30 cellular contexts compared by ENCODE assay signal in genomic region chr10:51821045-51821444, GRCh38.
"Had no signal": no experiment of that assay in that cellular context is flagged by ENCODE, and none has a peak within 500 bp of the region (broad histone marks: within the 10 kb centered on the region; RNA-seq: fewer than 3 reads in every experiment).

No MANE protein-coding gene starts in this region.

- H3K4me1 ChIP-seq: ascending aorta, esophagus squamous epithelium had no signal

- DNase-seq: activated B cell treated with CpG ODN at 0.5 μM for 24 hours; activated CD4-positive, alpha-beta memory T cell treated with anti-CD3 and anti-CD28 coated beads for 36 hours; activated CD4-positive, alpha-beta T cell treated with anti-CD3 and anti-CD28 coated beads for 48 hours; activated CD8-positive, alpha-beta memory T cell treated with anti-CD3 and anti-CD28 coated beads, Interleukin-2, amount 10 ng/mL, durations not matched to agents 7 days and 5 days; activated CD8-positive, alpha-beta memory T cell treated with anti-CD3 and anti-CD28 coated beads, Interleukin-2, amount 50 U/mL, for 4 hours; activated CD8-positive, alpha-beta T cell treated with anti-CD3 and anti-CD28 coated beads, Interleukin-2, amount 10 ng/mL, durations not matched to agents 7 days and 5 days; activated effector memory CD4-positive, alpha-beta T cell treated with anti-CD3 and anti-CD28 coated beads, Interleukin-2, amount 50 U/mL, for 16 hours; activated naive CD4-positive, alpha-beta T cell treated with anti-CD3 and anti-CD28 coated beads for 36 hours; activated naive CD8-positive, alpha-beta T cell treated with anti-CD3 and anti-CD28 coated beads for 36 hours; activated naive CD8-positive, alpha-beta T cell treated with anti-CD3 and anti-CD28 coated beads, Interleukin-2, amount 50 U/mL, for 24 hours; activated T-cell treated with anti-CD3 and anti-CD28 coated beads, Interleukin-2, amount 50 U/mL, for 1 hour; activated T-cell treated with anti-CD3 and anti-CD28 coated beads, Interleukin-2, amount 50 U/mL, for 48 hours; brain microvascular endothelial cell; cortex of kidney; dermis blood vessel endothelial cell; effector CD4-positive, alpha-beta T cell; effector memory CD8-positive, alpha-beta T cell; esophagus squamous epithelium; foreskin melanocyte; head of caudate nucleus; T-helper 1 cell; T-helper 17 cell; T1000; WERI-Rb-1 had no signal

- H3K36me3 ChIP-seq: ascending aorta, brain microvascular endothelial cell, esophagus squamous epithelium, gastroesophageal sphincter, WERI-Rb-1 had no signal

- H3K27ac ChIP-seq: ascending aorta, brain microvascular endothelial cell, epithelial cell of prostate, esophagus squamous epithelium, gastroesophageal sphincter, WERI-Rb-1 had no signal

- H3K27me3 ChIP-seq: ascending aorta, brain microvascular endothelial cell, esophagus squamous epithelium, gastroesophageal sphincter had no signal

- ATAC-seq: activated CD4-positive, CD25-positive, alpha-beta regulatory T cell treated with anti-CD3 and anti-CD28 coated beads, Interleukin-2, amount 50 U/mL, for 24 hours; activated CD8-positive, alpha-beta memory T cell treated with anti-CD3 and anti-CD28 coated beads, Interleukin-2, amount 10 ng/mL, durations not matched to agents 7 days and 5 days; activated CD8-positive, alpha-beta T cell treated with anti-CD3 and anti-CD28 coated beads, Interleukin-2, amount 10 ng/mL, durations not matched to agents 7 days and 5 days; activated naive CD8-positive, alpha-beta T cell treated with anti-CD3 and anti-CD28 coated beads, Interleukin-2, amount 50 U/mL, for 24 hours; effector memory CD8-positive, alpha-beta T cell; gastroesophageal sphincter; T-helper 17 cell had no signal

- FAIRE-seq: bronchial epithelial cell, colon had no signal

- H3K9me3 ChIP-seq: ascending aorta, esophagus squamous epithelium, gastroesophageal sphincter had no signal

- H3K4me3 ChIP-seq: ascending aorta, esophagus squamous epithelium, gastroesophageal sphincter had no signal
